ENCODE assay signal across 9 cellular contexts in genomic region chr17:11268176-11268575, GRCh38. TPM values are rescaled to one million over a fixed set of nuclear protein-coding genes. Genes with fewer than 3 reads are reported as not detected.
"Had no signal": no experiment of that assay in that cellular context is flagged by ENCODE, and none has a peak within 500 bp of the region (broad histone marks: within the 10 kb centered on the region; RNA-seq: fewer than 3 reads in every experiment).

No MANE protein-coding gene starts in this region.

- H3K27ac ChIP-seq: HL-60 had no signal

- H3K4me3 ChIP-seq: K562 had no signal

- DNase-seq: IMR-90, KBM-7, KG1 had no signal

- ATAC-seq: HepG2, K562 had no signal

RNA-seq across cellular contexts. Expression of gene SHISA6, which starts 27.2 kb away (rescaled TPM):
- total RNA-seq: HepG2, HT-29, HT1080, IMR-90, K562 had no signal
- polyA plus RNA-seq: HepG2, IgD-negative memory B cell, IMR-90, K562 had no signal
